ENCODE assay signal across 3 cellular contexts in the genomic region with DNA sequence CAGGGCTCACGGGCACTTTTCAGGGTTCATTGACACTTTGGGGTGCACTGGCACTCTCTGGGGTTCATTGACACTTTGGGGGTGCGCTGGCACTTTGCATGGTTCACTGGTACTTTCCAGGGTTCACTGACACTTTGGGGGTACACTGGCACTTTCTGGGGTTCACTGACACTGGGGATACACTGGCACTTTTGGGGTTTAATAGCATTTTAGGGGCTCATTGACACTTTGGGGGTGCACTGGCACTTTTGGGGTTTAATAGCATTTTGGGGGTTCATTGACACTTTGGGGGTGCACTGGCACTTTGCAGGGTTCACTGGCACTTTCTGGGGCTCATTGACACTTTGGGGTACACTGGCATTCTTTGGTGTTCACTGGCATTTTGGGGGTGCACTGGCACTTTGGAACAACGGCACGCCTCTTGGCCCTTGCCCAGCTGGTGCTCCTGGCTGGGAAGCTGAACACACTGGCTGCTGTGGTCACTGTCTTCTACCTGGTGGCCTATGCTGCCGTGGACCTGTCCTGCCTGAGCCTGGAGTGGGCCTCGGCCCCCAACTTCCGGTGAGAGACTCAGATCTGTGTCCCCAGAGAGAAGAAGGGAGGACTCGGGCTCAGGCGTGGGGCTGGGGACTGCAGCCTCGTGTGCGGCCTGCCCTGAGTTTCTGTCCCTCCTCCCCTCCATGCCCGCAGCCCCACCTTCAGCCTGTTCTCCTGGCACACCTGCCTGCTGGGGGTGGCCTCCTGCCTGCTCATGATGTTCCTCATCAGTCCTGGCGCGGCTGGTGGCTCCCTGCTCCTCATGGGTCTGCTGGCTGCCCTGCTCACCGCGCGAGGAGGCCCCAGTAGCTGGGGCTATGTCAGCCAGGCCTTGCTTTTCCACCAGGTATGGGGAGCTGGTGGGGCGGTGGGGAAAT.
TF ChIP-seq lines count a peak whose summit lies in the region.

No MANE protein-coding gene starts in this region.

TF ChIP-seq in SK-N-SH, 30 proteins besides CTCF, POLR2A, EP300 and RAD21:
- TF ChIP-seq GATA2 (CRISPR knock-in tag; IDR thresholded peaks at IDR 0.05) = no peak
- no peak for TF ChIP-seq JUND (IDR thresholded peaks at IDR 0.05)
- no peak for TF ChIP-seq FOXM1 (IDR thresholded peaks at IDR 0.05; ENCODE audit: low read depth)
- TF ChIP-seq, protein P1, sequence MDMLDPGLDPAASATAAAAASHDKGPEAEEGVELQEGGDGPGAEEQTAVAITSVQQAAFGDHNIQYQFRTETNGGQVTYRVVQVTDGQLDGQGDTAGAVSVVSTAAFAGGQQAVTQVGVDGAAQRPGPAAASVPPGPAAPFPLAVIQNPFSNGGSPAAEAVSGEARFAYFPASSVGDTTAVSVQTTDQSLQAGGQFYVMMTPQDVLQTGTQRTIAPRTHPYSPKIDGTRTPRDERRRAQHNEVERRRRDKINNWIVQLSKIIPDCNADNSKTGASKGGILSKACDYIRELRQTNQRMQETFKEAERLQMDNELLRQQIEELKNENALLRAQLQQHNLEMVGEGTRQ (IDR thresholded peaks at IDR 0.05; ENCODE audit: borderline replicate concordance, low read depth, low read length) = no peak
- TF ChIP-seq ELF1 (IDR thresholded peaks at IDR 0.05) = no peak
- TF ChIP-seq, protein P2, sequence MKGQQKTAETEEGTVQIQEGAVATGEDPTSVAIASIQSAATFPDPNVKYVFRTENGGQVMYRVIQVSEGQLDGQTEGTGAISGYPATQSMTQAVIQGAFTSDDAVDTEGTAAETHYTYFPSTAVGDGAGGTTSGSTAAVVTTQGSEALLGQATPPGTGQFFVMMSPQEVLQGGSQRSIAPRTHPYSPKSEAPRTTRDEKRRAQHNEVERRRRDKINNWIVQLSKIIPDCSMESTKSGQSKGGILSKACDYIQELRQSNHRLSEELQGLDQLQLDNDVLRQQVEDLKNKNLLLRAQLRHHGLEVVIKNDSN (IDR thresholded peaks at IDR 0.05; ENCODE audit: borderline replicate concordance, low read depth) = no peak
- TF ChIP-seq YY1 (IDR thresholded peaks at IDR 0.05; ENCODE audit: low read depth) = no peak

TF ChIP-seq in SK-N-SH treated with all-trans-retinoic acid at 6 μM for 48 hours, 23 proteins besides CTCF, POLR2A, EP300 and RAD21:
- TF ChIP-seq ZNF565 (CRISPR knock-in tag; conservative IDR thresholded peaks at IDR 0.05; ENCODE audit: low read depth) = no peak
- no peak for TF ChIP-seq RARB (CRISPR knock-in tag; IDR thresholded peaks at IDR 0.05)
- TF ChIP-seq ZFP3 (CRISPR knock-in tag; IDR thresholded peaks at IDR 0.05) = no peak
- TF ChIP-seq ESRRG (CRISPR knock-in tag; IDR thresholded peaks at IDR 0.05) = no peak
- TF ChIP-seq, protein P3, sequence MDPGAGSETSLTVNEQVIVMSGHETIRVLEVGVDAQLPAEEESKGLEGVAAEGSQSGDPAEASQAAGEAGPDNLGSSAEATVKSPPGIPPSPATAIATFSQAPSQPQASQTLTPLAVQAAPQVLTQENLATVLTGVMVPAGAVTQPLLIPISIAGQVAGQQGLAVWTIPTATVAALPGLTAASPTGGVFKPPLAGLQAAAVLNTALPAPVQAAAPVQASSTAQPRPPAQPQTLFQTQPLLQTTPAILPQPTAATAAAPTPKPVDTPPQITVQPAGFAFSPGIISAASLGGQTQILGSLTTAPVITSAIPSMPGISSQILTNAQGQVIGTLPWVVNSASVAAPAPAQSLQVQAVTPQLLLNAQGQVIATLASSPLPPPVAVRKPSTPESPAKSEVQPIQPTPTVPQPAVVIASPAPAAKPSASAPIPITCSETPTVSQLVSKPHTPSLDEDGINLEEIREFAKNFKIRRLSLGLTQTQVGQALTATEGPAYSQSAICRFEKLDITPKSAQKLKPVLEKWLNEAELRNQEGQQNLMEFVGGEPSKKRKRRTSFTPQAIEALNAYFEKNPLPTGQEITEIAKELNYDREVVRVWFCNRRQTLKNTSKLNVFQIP (CRISPR knock-in tag; IDR thresholded peaks at IDR 0.05; ENCODE audit: borderline replicate concordance, low read depth) = no peak
- no peak for TF ChIP-seq ISL1 (CRISPR knock-in tag; IDR thresholded peaks at IDR 0.05)
- TF ChIP-seq ARNTL (CRISPR knock-in tag; IDR thresholded peaks at IDR 0.05; ENCODE audit: borderline replicate concordance, low read depth) = no peak
- no peak for TF ChIP-seq SNAI2 (CRISPR knock-in tag; IDR thresholded peaks at IDR 0.05)
- TF ChIP-seq, protein P4, sequence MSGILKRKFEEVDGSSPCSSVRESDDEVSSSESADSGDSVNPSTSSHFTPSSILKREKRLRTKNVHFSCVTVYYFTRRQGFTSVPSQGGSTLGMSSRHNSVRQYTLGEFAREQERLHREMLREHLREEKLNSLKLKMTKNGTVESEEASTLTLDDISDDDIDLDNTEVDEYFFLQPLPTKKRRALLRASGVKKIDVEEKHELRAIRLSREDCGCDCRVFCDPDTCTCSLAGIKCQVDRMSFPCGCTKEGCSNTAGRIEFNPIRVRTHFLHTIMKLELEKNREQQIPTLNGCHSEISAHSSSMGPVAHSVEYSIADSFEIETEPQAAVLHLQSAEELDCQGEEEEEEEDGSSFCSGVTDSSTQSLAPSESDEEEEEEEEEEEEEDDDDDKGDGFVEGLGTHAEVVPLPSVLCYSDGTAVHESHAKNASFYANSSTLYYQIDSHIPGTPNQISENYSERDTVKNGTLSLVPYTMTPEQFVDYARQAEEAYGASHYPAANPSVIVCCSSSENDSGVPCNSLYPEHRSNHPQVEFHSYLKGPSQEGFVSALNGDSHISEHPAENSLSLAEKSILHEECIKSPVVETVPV (CRISPR knock-in tag; IDR thresholded peaks at IDR 0.05) = no peak
- no peak for TF ChIP-seq GLIS3 (CRISPR knock-in tag; IDR thresholded peaks at IDR 0.05)
- no peak for TF ChIP-seq CSDC2 (CRISPR knock-in tag; IDR thresholded peaks at IDR 0.05)
- TF ChIP-seq ZC3H10 (CRISPR knock-in tag; IDR thresholded peaks at IDR 0.05) = no peak
TF ChIP-seq in SK-N-SH treated with all-trans-retinoic acid at 6 μM for 48 hours: peak in this region for 0.

TF ChIP-seq in HEK293, 187 proteins besides CTCF, POLR2A, EP300 and RAD21:
- TF ChIP-seq, protein P5, sequence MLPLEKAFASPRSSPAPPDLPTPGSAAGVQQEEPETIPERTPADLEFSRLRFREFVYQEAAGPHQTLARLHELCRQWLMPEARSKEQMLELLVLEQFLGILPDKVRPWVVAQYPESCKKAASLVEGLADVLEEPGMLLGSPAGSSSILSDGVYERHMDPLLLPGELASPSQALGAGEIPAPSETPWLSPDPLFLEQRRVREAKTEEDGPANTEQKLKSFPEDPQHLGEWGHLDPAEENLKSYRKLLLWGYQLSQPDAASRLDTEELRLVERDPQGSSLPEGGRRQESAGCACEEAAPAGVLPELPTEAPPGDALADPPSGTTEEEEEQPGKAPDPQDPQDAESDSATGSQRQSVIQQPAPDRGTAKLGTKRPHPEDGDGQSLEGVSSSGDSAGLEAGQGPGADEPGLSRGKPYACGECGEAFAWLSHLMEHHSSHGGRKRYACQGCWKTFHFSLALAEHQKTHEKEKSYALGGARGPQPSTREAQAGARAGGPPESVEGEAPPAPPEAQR (tag by site-specific recombination; IDR thresholded peaks at IDR 0.05) = no peak
- TF ChIP-seq GLIS2 (tag by site-specific recombination; IDR thresholded peaks at IDR 0.05) (0 out of 2 replicates have a peak, but pooled peaks have one; percentile 7), HOXD13 (CRISPR knock-in tag; IDR thresholded peaks at IDR 0.05; ENCODE audit: borderline replicate concordance) (no peak), ZNF629 (tag by site-specific recombination; IDR thresholded peaks at IDR 0.05) (no peak), GLIS1 (tag by site-specific recombination; IDR thresholded peaks at IDR 0.05) (0 out of 2 replicates have a peak, but pooled peaks have one; percentile 25), ZNF48 (tag by site-specific recombination; IDR thresholded peaks at IDR 0.05) (no peak), ZNF843 (tag by site-specific recombination; IDR thresholded peaks at IDR 0.05) (no peak)
- TF ChIP-seq, protein P6, sequence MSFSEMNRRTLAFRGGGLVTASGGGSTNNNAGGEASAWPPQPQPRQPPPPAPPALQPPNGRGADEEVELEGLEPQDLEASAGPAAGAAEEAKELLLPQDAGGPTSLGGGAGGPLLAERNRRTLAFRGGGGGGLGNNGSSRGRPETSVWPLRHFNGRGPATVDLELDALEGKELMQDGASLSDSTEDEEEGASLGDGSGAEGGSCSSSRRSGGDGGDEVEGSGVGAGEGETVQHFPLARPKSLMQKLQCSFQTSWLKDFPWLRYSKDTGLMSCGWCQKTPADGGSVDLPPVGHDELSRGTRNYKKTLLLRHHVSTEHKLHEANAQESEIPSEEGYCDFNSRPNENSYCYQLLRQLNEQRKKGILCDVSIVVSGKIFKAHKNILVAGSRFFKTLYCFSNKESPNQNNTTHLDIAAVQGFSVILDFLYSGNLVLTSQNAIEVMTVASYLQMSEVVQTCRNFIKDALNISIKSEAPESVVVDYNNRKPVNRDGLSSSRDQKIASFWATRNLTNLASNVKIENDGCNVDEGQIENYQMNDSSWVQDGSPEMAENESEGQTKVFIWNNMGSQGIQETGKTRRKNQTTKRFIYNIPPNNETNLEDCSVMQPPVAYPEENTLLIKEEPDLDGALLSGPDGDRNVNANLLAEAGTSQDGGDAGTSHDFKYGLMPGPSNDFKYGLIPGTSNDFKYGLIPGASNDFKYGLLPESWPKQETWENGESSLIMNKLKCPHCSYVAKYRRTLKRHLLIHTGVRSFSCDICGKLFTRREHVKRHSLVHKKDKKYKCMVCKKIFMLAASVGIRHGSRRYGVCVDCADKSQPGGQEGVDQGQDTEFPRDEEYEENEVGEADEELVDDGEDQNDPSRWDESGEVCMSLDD (tag by site-specific recombination; IDR thresholded peaks at IDR 0.05) = peak; percentile 100
